ENCODE assay signal across 11 cellular contexts in genomic region chr9:137588891-137589290, GRCh38. TPM values are rescaled to one million over a fixed set of nuclear protein-coding genes. Genes with fewer than 3 reads are reported as not detected.
DNase-seq lines count a peak whose midpoint lies in the region; ATAC-seq lines count a peak whose summit lies in the region.
"Had no signal": no experiment of that assay in that cellular context is flagged by ENCODE, and none has a peak within 500 bp of the region (broad histone marks: within the 10 kb centered on the region; RNA-seq: fewer than 3 reads in every experiment).

No MANE protein-coding gene starts in this region.

- H3K9me3 Mint-ChIP-seq in stimulated activated naive CD8-positive, alpha-beta T cell treated with anti-CD3 and anti-CD28 coated beads, Interleukin-15, Interleukin-2, amounts not matched to agents 100 ng/mL and 50 ng/mL, for 24 hours = no peaks in the 10 kb centered on the region
- H3K9me3 Mint-ChIP-seq in activated T-helper 2 cell treated with anti-CD3 and anti-CD28 coated beads, Interferon-gamma antibody, Interleukin-2, Interleukin-4, amounts not matched to agents 10 μg/mL and 5 μg/mL and 100 μg/mL, durations not matched to agents 14 hours and 24 hours and 36 hours = no peaks in the 10 kb centered on the region

- ATAC-seq in stimulated activated naive CD8-positive, alpha-beta T cell treated with anti-CD3 and anti-CD28 coated beads, Interleukin-15, Interleukin-2, amounts not matched to agents 100 U/mL and 50 U/mL, for 24 hours = no peak
- ATAC-seq in HG03442 (IDR thresholded peaks at IDR 0.05; ENCODE audit: unreplicated experiment) (no peak), GM21423 (IDR thresholded peaks at IDR 0.05; ENCODE audit: unreplicated experiment) (no peak), GM18861 (IDR thresholded peaks at IDR 0.05; ENCODE audit: unreplicated experiment) (no peak)

- H3K4me3 Mint-ChIP-seq in stimulated activated naive CD8-positive, alpha-beta T cell treated with anti-CD3 and anti-CD28 coated beads, Interleukin-15, Interleukin-2, amounts not matched to agents 100 ng/mL and 50 ng/mL, for 24 hours = peak overlapping the region; percentile 89
- H3K4me3 Mint-ChIP-seq in activated T-helper 2 cell treated with anti-CD3 and anti-CD28 coated beads, Interferon-gamma antibody, Interleukin-2, Interleukin-4, amounts not matched to agents 10 μg/mL and 5 μg/mL and 100 μg/mL, durations not matched to agents 14 hours and 24 hours and 36 hours (ENCODE audit: low read depth) = peak overlapping the region; percentile 87

- H3K9me3 ChIP-seq in iPS-15b (ENCODE audit: control insufficient read depth, insufficient read depth, low read length) = no peaks in the 10 kb centered on the region

- H3K36me3 Mint-ChIP-seq in stimulated activated naive CD8-positive, alpha-beta T cell treated with anti-CD3 and anti-CD28 coated beads, Interleukin-15, Interleukin-2, amounts not matched to agents 100 ng/mL and 50 ng/mL, for 24 hours (ENCODE audit: low read depth) = peaks cover 32% of the 10 kb centered on the region
- H3K36me3 Mint-ChIP-seq in activated T-helper 2 cell treated with anti-CD3 and anti-CD28 coated beads, Interferon-gamma antibody, Interleukin-2, Interleukin-4, amounts not matched to agents 10 μg/mL and 5 μg/mL and 100 μg/mL, durations not matched to agents 14 hours and 24 hours and 36 hours (ENCODE audit: low read depth) = peaks cover 42% of the 10 kb centered on the region

- DNase-seq in stimulated activated naive CD8-positive, alpha-beta T cell treated with anti-CD3 and anti-CD28 coated beads, Interleukin-15, Interleukin-2, amounts not matched to agents 100 U/mL and 50 U/mL, for 24 hours = no peak
- no peak for DNase-seq in activated T-helper 2 cell treated with anti-CD3 and anti-CD28 coated beads, Interferon-gamma antibody, Interleukin-2, Interleukin-4, amounts not matched to agents 10 μg/mL and 5 μg/mL and 100 μg/mL, durations not matched to agents 14 hours and 24 hours and 36 hours (ENCODE audit: low spot score)
- DNase-seq in stimulated activated CD4-positive, alpha-beta T cell treated with anti-CD3 and anti-CD28 coated beads, Interleukin-12 subunit alpha, Interleukin-12 subunit beta, amount 100 ng/mL, for 4 hours = no peak
- DNase-seq: DMS153, occipital lobe had no signal

- H3K4me1 ChIP-seq in iPS-15b (ENCODE audit: control insufficient read depth, insufficient read depth, low read length) = peaks cover 3% of the 10 kb centered on the region

- H3K27me3 ChIP-seq in iPS-15b (ENCODE audit: control insufficient read depth, insufficient read depth, low read length) = no peaks in the 10 kb centered on the region
- H3K27me3 ChIP-seq: cardiac muscle cell had no signal

- H3K4me1 Mint-ChIP-seq in stimulated activated naive CD8-positive, alpha-beta T cell treated with anti-CD3 and anti-CD28 coated beads, Interleukin-15, Interleukin-2, amounts not matched to agents 100 ng/mL and 50 ng/mL, for 24 hours (ENCODE audit: low read depth) = peaks cover 22% of the 10 kb centered on the region
- peaks cover 6% of the 10 kb centered on the region for H3K4me1 Mint-ChIP-seq in activated T-helper 2 cell treated with anti-CD3 and anti-CD28 coated beads, Interferon-gamma antibody, Interleukin-2, Interleukin-4, amounts not matched to agents 10 μg/mL and 5 μg/mL and 100 μg/mL, durations not matched to agents 14 hours and 24 hours and 36 hours (ENCODE audit: low read depth)

- H3K27me3 Mint-ChIP-seq in stimulated activated naive CD8-positive, alpha-beta T cell treated with anti-CD3 and anti-CD28 coated beads, Interleukin-15, Interleukin-2, amounts not matched to agents 100 ng/mL and 50 ng/mL, for 24 hours = no peaks in the 10 kb centered on the region
- no peaks in the 10 kb centered on the region for H3K27me3 Mint-ChIP-seq in activated T-helper 2 cell treated with anti-CD3 and anti-CD28 coated beads, Interferon-gamma antibody, Interleukin-2, Interleukin-4, amounts not matched to agents 10 μg/mL and 5 μg/mL and 100 μg/mL, durations not matched to agents 14 hours and 24 hours and 36 hours (ENCODE audit: low read depth)

- H3K9ac ChIP-seq in iPS-15b (ENCODE audit: low read depth, low read length) = peak overlapping the region; percentile 81

- peaks cover 46% of the 10 kb centered on the region for H3K36me3 ChIP-seq in iPS-15b (ENCODE audit: control insufficient read depth, insufficient read depth, low read length)

- no peak overlapping the region for H3K27ac Mint-ChIP-seq in stimulated activated naive CD8-positive, alpha-beta T cell treated with anti-CD3 and anti-CD28 coated beads, Interleukin-15, Interleukin-2, amounts not matched to agents 100 ng/mL and 50 ng/mL, for 24 hours
- no peak overlapping the region for H3K27ac Mint-ChIP-seq in activated T-helper 2 cell treated with anti-CD3 and anti-CD28 coated beads, Interferon-gamma antibody, Interleukin-2, Interleukin-4, amounts not matched to agents 10 μg/mL and 5 μg/mL and 100 μg/mL, durations not matched to agents 14 hours and 24 hours and 36 hours

- H3K4me3 ChIP-seq in iPS-15b (ENCODE audit: low read depth, low read length) = peak overlapping the region; percentile 78

- intact Hi-C loops in activated T-helper 2 cell treated with anti-CD3 and anti-CD28 coated beads, Interferon-gamma antibody, Interleukin-2, Interleukin-4, amounts not matched to agents 10 μg/mL and 5 μg/mL and 100 μg/mL, durations not matched to agents 14 hours and 24 hours and 36 hours (cut with micrococcal nuclease) = loop anchor here (5.0 kb wide), 1 partner anchor 52 kb away; no protein-coding TSS in a partner anchor

RNA-seq across cellular contexts. Expression of gene ZMYND19, which starts 1.4 kb away (rescaled TPM):
- total RNA-seq in activated T-helper 2 cell treated with anti-CD3 and anti-CD28 coated beads, Interferon-gamma antibody, Interleukin-2, Interleukin-4, amounts not matched to agents 10 μg/mL and 5 μg/mL and 100 μg/mL, durations not matched to agents 14 hours and 24 hours and 36 hours = 72.4 and 74.4 TPM in 2 replicates

RNA-seq across cellular contexts. Expression of gene DPH7, which starts 10.2 kb away (rescaled TPM):
- total RNA-seq in activated T-helper 2 cell treated with anti-CD3 and anti-CD28 coated beads, Interferon-gamma antibody, Interleukin-2, Interleukin-4, amounts not matched to agents 10 μg/mL and 5 μg/mL and 100 μg/mL, durations not matched to agents 14 hours and 24 hours and 36 hours = 43.2 and 46.2 TPM in 2 replicates

RNA-seq across cellular contexts. Expression of gene ARRDC1, which starts 16.6 kb away (rescaled TPM):
- 71.1 and 73.1 TPM in 2 replicates for total RNA-seq in activated T-helper 2 cell treated with anti-CD3 and anti-CD28 coated beads, Interferon-gamma antibody, Interleukin-2, Interleukin-4, amounts not matched to agents 10 μg/mL and 5 μg/mL and 100 μg/mL, durations not matched to agents 14 hours and 24 hours and 36 hours

RNA-seq across cellular contexts. Expression of gene EHMT1, which starts 29.9 kb away (rescaled TPM):
- total RNA-seq in activated T-helper 2 cell treated with anti-CD3 and anti-CD28 coated beads, Interferon-gamma antibody, Interleukin-2, Interleukin-4, amounts not matched to agents 10 μg/mL and 5 μg/mL and 100 μg/mL, durations not matched to agents 14 hours and 24 hours and 36 hours = 96.5 and 103 TPM in 2 replicates

RNA-seq across cellular contexts. Expression of gene MRPL41, which starts 37.2 kb away (rescaled TPM):
- 43.2 and 49.4 TPM in 2 replicates for total RNA-seq in activated T-helper 2 cell treated with anti-CD3 and anti-CD28 coated beads, Interferon-gamma antibody, Interleukin-2, Interleukin-4, amounts not matched to agents 10 μg/mL and 5 μg/mL and 100 μg/mL, durations not matched to agents 14 hours and 24 hours and 36 hours
